Comparison of ENCODE assay signal across 23 cellular contexts in the genomic region with DNA sequence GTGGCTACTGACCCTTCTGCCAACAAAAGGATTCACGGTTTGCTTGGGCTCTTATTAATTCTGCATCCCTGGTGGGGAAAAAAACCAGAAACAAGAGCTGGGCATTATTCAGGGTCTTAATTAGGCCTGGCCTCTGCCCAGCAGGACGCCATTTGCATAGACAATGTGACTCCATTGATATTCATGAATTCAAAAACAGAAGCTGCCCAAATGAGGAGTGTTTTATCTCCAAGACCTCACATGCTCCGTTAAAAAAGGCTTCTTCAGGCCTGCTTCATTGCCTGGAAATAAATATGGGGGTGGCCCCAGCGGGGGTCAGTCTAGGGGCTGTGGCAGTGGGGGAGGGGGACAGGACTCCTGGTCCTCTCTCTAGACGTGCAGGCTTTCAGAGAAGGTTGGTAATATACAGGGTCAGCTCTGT.
DNase-seq lines count a peak whose midpoint lies in the region; ATAC-seq and TF ChIP-seq lines count a peak whose summit lies in the region.
"Had no signal": no experiment of that assay in that cellular context is flagged by ENCODE, and none has a peak within 500 bp of the region (broad histone marks: within the 10 kb centered on the region; RNA-seq: fewer than 3 reads in every experiment).

No MANE protein-coding gene starts in this region.

- H3K79me1 ChIP-seq in H9 (ENCODE audit: insufficient read depth, low read depth, low read length, poor library complexity, severe bottlenecking), result no peaks in the 10 kb centered on the region

- no peak overlapping the region; the same call in 1 of the 2 replicates for H3K14ac ChIP-seq in H9 (ENCODE audit: insufficient read depth, low read length)

- H3K79me2 ChIP-seq in H9 (ENCODE audit: insufficient read depth, low read length), result no peaks in the 10 kb centered on the region
- H3K79me2 ChIP-seq: parathyroid adenoma had no signal

- H2AK5ac ChIP-seq in H9 (ENCODE audit: insufficient read length, low read length), result peak overlapping the region; percentile 4

- peak overlapping the region; percentile 3 for H3K56ac ChIP-seq in H9 (ENCODE audit: insufficient read length, low read depth, low read length)

- H3K4ac ChIP-seq in H9 (ENCODE audit: low read depth, low read length), result no peak overlapping the region

- no peak for ATAC-seq in GM19023 (IDR thresholded peaks at IDR 0.05; ENCODE audit: unreplicated experiment)
- ATAC-seq: body of pancreas; naive thymus-derived CD4-positive, alpha-beta T cell had no signal

- DNase-seq in H9 (peak; percentile 81), NT2/D1 (ENCODE audit: low read depth, low spot score) (peak; percentile 87), iPS DF 6.9 (ENCODE audit: low read depth, low spot score) (peak; percentile 82), pons (ENCODE audit: low spot score) (peak; percentile 43), NCI-H2081 (lab: John Stamatoyannopoulos, UW) (no peak)
- no peak for DNase-seq in activated CD4-positive, alpha-beta memory T cell treated with anti-CD3 and anti-CD28 coated beads, Interleukin-2, amount 10 ng/mL, durations not matched to agents 7 days and 5 days
- DNase-seq: activated CD4-positive, alpha-beta T cell treated with anti-CD3 and anti-CD28 coated beads for 4 hours; activated naive CD8-positive, alpha-beta T cell treated with anti-CD3 and anti-CD28 coated beads, Interleukin-2, amount 10 ng/mL, durations not matched to agents 7 days and 5 days; AML-193; body of pancreas; kidney glomerular epithelial cell; naive thymus-derived CD4-positive, alpha-beta T cell; NCI-H2171 treated with DMSO at 0.1 percent for 48 hours; NCI-H774; SHP77; stimulated activated naive CD4-positive, alpha-beta T cell; tibial artery had no signal

- H3K27me3 Mint-ChIP-seq in H9 (ENCODE audit: low read depth), result no peaks in the 10 kb centered on the region; the same call in none of the 2 replicates
- no peaks in the 10 kb centered on the region for H3K27me3 Mint-ChIP-seq in activated CD4-positive, alpha-beta memory T cell treated with anti-CD3 and anti-CD28 coated beads, Interleukin-2, amount 10 ng/mL, durations not matched to agents 7 days and 5 days

- peaks cover 29 to 46% of the 10 kb centered on the region in 2 experiments for H3K4me1 Mint-ChIP-seq in H9
- H3K4me1 Mint-ChIP-seq in activated CD4-positive, alpha-beta memory T cell treated with anti-CD3 and anti-CD28 coated beads, Interleukin-2, amount 10 ng/mL, durations not matched to agents 7 days and 5 days, result no peaks in the 10 kb centered on the region
- H3K4me1 Mint-ChIP-seq: naive thymus-derived CD4-positive, alpha-beta T cell had no signal

- H3K9ac ChIP-seq in H9 (ENCODE audit: extremely low read depth, insufficient read length, low read length), result no peak overlapping the region
- peak overlapping the region; percentile 66 for H3K9ac ChIP-seq in NT2/D1 (ENCODE audit: insufficient read length, low read depth)
- H3K9ac ChIP-seq: parathyroid adenoma had no signal

- POLR2A ChIA-PET in activated CD4-positive, alpha-beta memory T cell treated with anti-CD3 and anti-CD28 coated beads, Interleukin-2, amount 10 ng/mL, durations not matched to agents 7 days and 5 days (lab: Charles Lee), result no interaction called here

- H2AFZ ChIP-seq in H9 (ENCODE audit: low read length), result no peak overlapping the region
- H2AFZ ChIP-seq: parathyroid adenoma had no signal

- no peak overlapping the region for H3K23ac ChIP-seq in H9 (ENCODE audit: insufficient read length, low read depth, low read length)

- no peaks in the 10 kb centered on the region for H4K20me1 ChIP-seq in H9 (ENCODE audit: control insufficient read depth, insufficient read depth, insufficient read length)

- H2BK12ac ChIP-seq in H9 (ENCODE audit: insufficient read length, low read depth, low read length), result no peak overlapping the region

- no peak overlapping the region for H2BK15ac ChIP-seq in H9 (ENCODE audit: low read depth, low read length)

- peak overlapping the region; percentile 0 for H2BK5ac ChIP-seq in H9 (ENCODE audit: insufficient read length, low read length)

- peaks cover 2 to 7% of the 10 kb centered on the region in 2 experiments; a peak in 3 of 5 replicates for H3K9me3 Mint-ChIP-seq in H9
- H3K9me3 Mint-ChIP-seq in activated CD4-positive, alpha-beta memory T cell treated with anti-CD3 and anti-CD28 coated beads, Interleukin-2, amount 10 ng/mL, durations not matched to agents 7 days and 5 days, result peaks cover 3% of the 10 kb centered on the region
- H3K9me3 Mint-ChIP-seq: activated T-helper 2 cell treated with anti-CD3 and anti-CD28 coated beads, Interferon-gamma antibody, Interleukin-2, Interleukin-4, amounts not matched to agents 10 μg/mL and 5 μg/mL and 100 μg/mL, durations not matched to agents 14 hours and 24 hours and 36 hours; memory B cell had no signal

- H3T11ph ChIP-seq in H9 (ENCODE audit: low read length), result no peak overlapping the region

- H3K23me2 ChIP-seq in H9 (ENCODE audit: insufficient read length, low read depth, low read length, poor library complexity, severe bottlenecking), result peaks cover 5% of the 10 kb centered on the region

- H3K4me1 ChIP-seq in H9 (ENCODE audit: insufficient read depth, low read length), result peaks cover 14% of the 10 kb centered on the region
- peaks cover 6% of the 10 kb centered on the region for H3K4me1 ChIP-seq in NT2/D1 (ENCODE audit: insufficient read depth, insufficient read length)
- peaks cover 8% of the 10 kb centered on the region for H3K4me1 ChIP-seq in iPS DF 6.9 (ENCODE audit: control insufficient read depth, insufficient read depth, low read length)
- H3K4me1 ChIP-seq: parathyroid adenoma, tibial artery had no signal

- peak overlapping the region; percentile 36 for H3K4me2 ChIP-seq in H9 (ENCODE audit: insufficient read depth, insufficient read length, low read length)

- H2BK120ac ChIP-seq in H9 (ENCODE audit: low read depth, low read length, poor library complexity, severe bottlenecking), result no peak overlapping the region

- no peak for TF ChIP-seq CTCF in H9 (conservative IDR thresholded peaks at IDR 0.05)

- peak overlapping the region; percentile 51 for H3K4me3 ChIP-seq in NT2/D1 (ENCODE audit: insufficient read length, low read depth)
- no peak overlapping the region; the same call in 1 of the 2 replicates for H3K4me3 ChIP-seq in iPS DF 6.9 (ENCODE audit: low read length)
- H3K4me3 ChIP-seq: body of pancreas, coronary artery, tibial artery had no signal

- H3K36me3 Mint-ChIP-seq in H9 (ENCODE audit: insufficient read depth in 1 of 3, low read depth in 3 of 3), result peaks cover 0 to 3% (median 3%) of the 10 kb centered on the region in 3 experiments; a peak in 3 of 7 replicates
- H3K36me3 Mint-ChIP-seq in activated CD4-positive, alpha-beta memory T cell treated with anti-CD3 and anti-CD28 coated beads, Interleukin-2, amount 10 ng/mL, durations not matched to agents 7 days and 5 days (ENCODE audit: low read depth), result no peaks in the 10 kb centered on the region
- H3K36me3 Mint-ChIP-seq: activated naive CD8-positive, alpha-beta T cell treated with anti-CD3 and anti-CD28 coated beads, Interleukin-2, amount 10 ng/mL, durations not matched to agents 7 days and 5 days; IgD-negative memory B cell; memory B cell; naive thymus-derived CD4-positive, alpha-beta T cell had no signal

- no peak overlapping the region for H4K91ac ChIP-seq in H9 (ENCODE audit: insufficient read length, low read depth, low read length)

- H3K36me3 ChIP-seq in NT2/D1 (ENCODE audit: insufficient read depth, insufficient read length, low read length) (peaks cover 20% of the 10 kb centered on the region), iPS DF 6.9 (ENCODE audit: control insufficient read depth, insufficient read depth, low read length) (no peaks in the 10 kb centered on the region)
- H3K36me3 ChIP-seq: tibial artery had no signal

- H3K27ac ChIP-seq in H9 (ENCODE audit: insufficient read length, low read depth, low read length) (peak overlapping the region; percentile 60), iPS DF 6.9 (ENCODE audit: low read length) (peak overlapping the region; percentile 75)
- H3K27ac ChIP-seq: body of pancreas, coronary artery, parathyroid adenoma, tibial artery had no signal

- H3K9me3 ChIP-seq in H9 (ENCODE audit: control insufficient read depth, low read depth, low read length), result no peaks in the 10 kb centered on the region
- H3K9me3 ChIP-seq in NT2/D1 (ENCODE audit: insufficient read depth, low read length), result no peaks in the 10 kb centered on the region
- H3K9me3 ChIP-seq in iPS DF 6.9 (ENCODE audit: control insufficient read depth, insufficient read depth, low read length), result no peaks in the 10 kb centered on the region
- H3K9me3 ChIP-seq: body of pancreas, tibial artery had no signal

- WGBS in H9 (ENCODE audit: extremely low coverage, insufficient read length, low lambda C conversion rate), result no CpG with 5 or more reads among the region's 5 CpGs
- WGBS in iPS DF 6.9 (ENCODE audit: insufficient coverage, insufficient read length), result no CpG with 5 or more reads among the region's 5 CpGs

- H3K27ac Mint-ChIP-seq in H9, result peak overlapping the region; percentile 92 to 99 (median 96)
- no peak overlapping the region for H3K27ac Mint-ChIP-seq in activated CD4-positive, alpha-beta memory T cell treated with anti-CD3 and anti-CD28 coated beads, Interleukin-2, amount 10 ng/mL, durations not matched to agents 7 days and 5 days
- H3K27ac Mint-ChIP-seq: activated naive CD8-positive, alpha-beta T cell treated with anti-CD3 and anti-CD28 coated beads, Interleukin-2, amount 10 ng/mL, durations not matched to agents 7 days and 5 days; activated T-helper 2 cell treated with anti-CD3 and anti-CD28 coated beads, Interferon-gamma antibody, Interleukin-2, Interleukin-4, amounts not matched to agents 10 μg/mL and 5 μg/mL and 100 μg/mL, durations not matched to agents 14 hours and 24 hours and 36 hours; memory B cell; naive thymus-derived CD4-positive, alpha-beta T cell had no signal

- peak overlapping the region; percentile 10 for H4K8ac ChIP-seq in H9 (replicated peaks; ENCODE audit: insufficient read length, low read depth, low read length)

- peak overlapping the region; percentile 43 to 70 for H3K4me3 Mint-ChIP-seq in H9
- H3K4me3 Mint-ChIP-seq in activated CD4-positive, alpha-beta memory T cell treated with anti-CD3 and anti-CD28 coated beads, Interleukin-2, amount 10 ng/mL, durations not matched to agents 7 days and 5 days, result no peak overlapping the region
- H3K4me3 Mint-ChIP-seq: activated naive CD8-positive, alpha-beta T cell treated with anti-CD3 and anti-CD28 coated beads, Interleukin-2, amount 10 ng/mL, durations not matched to agents 7 days and 5 days; IgD-negative memory B cell; memory B cell; naive thymus-derived CD4-positive, alpha-beta T cell had no signal

- CTCF ChIA-PET in activated CD4-positive, alpha-beta memory T cell treated with anti-CD3 and anti-CD28 coated beads, Interleukin-2, amount 10 ng/mL, durations not matched to agents 7 days and 5 days (lab: Charles Lee), result interaction anchor here (1.0 kb wide), 1 partner anchor 252 kb away, joined by 4 read pairs; no protein-coding TSS in a partner anchor

- H3K27me3 ChIP-seq in H9 (ENCODE audit: insufficient read depth, low read length) (no peaks in the 10 kb centered on the region), NT2/D1 (ENCODE audit: insufficient read depth, insufficient read length) (no peaks in the 10 kb centered on the region), iPS DF 6.9 (ENCODE audit: control insufficient read depth, insufficient read depth, low read length) (no peaks in the 10 kb centered on the region)
- H3K27me3 ChIP-seq: body of pancreas, tibial artery had no signal

- H4K5ac ChIP-seq in H9 (ENCODE audit: insufficient read length, low read depth, low read length), result peak overlapping the region; percentile 9

- no peak overlapping the region for H2BK20ac ChIP-seq in H9 (ENCODE audit: low read depth, low read length, poor library complexity, severe bottlenecking)

- peak overlapping the region; percentile 57 for H3K18ac ChIP-seq in H9 (ENCODE audit: insufficient read length, low read depth, low read length)

Comparison
In these comparisons a context has a peak if more than half of its experiments do, and no peak if none do; other contexts are left out.
1. DNase-seq: peak in H9 (single experiment), NT2/D1 (single experiment), iPS DF 6.9 (single experiment) and pons (single experiment); none in NCI-H2081 (0 of 2) and activated CD4-positive, alpha-beta memory T cell treated with anti-CD3 and anti-CD28 coated beads, Interleukin-2, amount 10 ng/mL, durations not matched to agents 7 days and 5 days (single experiment).